Comparison of ENCODE assay signal across 8 cellular contexts in genomic region chr2:63488118-63488713, GRCh38.
DNase-seq lines count a peak whose midpoint lies in the region; ATAC-seq, FAIRE-seq and TF ChIP-seq lines count a peak whose summit lies in the region.

No MANE protein-coding gene starts in this region.

- no peak overlapping the region for H4K5ac ChIP-seq in H1 (ENCODE audit: insufficient read length, low read depth, low read length)

- H2BK15ac ChIP-seq in H1 (ENCODE audit: low read length), result no peak overlapping the region

- no peaks in the 10 kb centered on the region for H3K79me2 ChIP-seq in DOHH2 (ENCODE audit: control insufficient read depth, low read length)
- H3K79me2 ChIP-seq in H1 (ENCODE audit: control insufficient read depth in 1 of 2, insufficient read depth in 2 of 2, low read length in 2 of 2), result no peaks in the 10 kb centered on the region
- H3K79me2 ChIP-seq in osteoblast (ENCODE audit: insufficient read depth, low read length), result no peaks in the 10 kb centered on the region

- H3K23ac ChIP-seq in H1 (ENCODE audit: insufficient read length), result no peak overlapping the region

- H3K79me1 ChIP-seq in H1 (ENCODE audit: low read depth, low read length), result no peaks in the 10 kb centered on the region

- no peak for ATAC-seq in aorta (ENCODE audit: low FRiP score)

- CTCF ChIA-PET in H1 (lab: Charles Lee; ENCODE audit: partially characterized antibody), result interaction anchor here (0.6 to 4.1 kb wide), 19 partner anchors 8 to 447 kb away, joined by 3 to 26 read pairs (median 4); no protein-coding TSS in a partner anchor

- no peak for TF ChIP-seq EP300 in H1 (IDR thresholded peaks at IDR 0.05; ENCODE audit: borderline replicate concordance in 1 of 2, low read depth in 2 of 2, low read length in 2 of 2)

- no peak for FAIRE-seq in H1 (lab: Jason Lieb, UNC)

- intact Hi-C loops in aorta (cut with DNase I), result loop anchor here in 1 of 2 donors (5.0 kb wide), 1 partner anchor 701 kb away; no protein-coding TSS in a partner anchor

- 63% methylated on average over 2 of the region's 2 CpGs; no CpG with 5 or more reads in 1 of the 2 experiments for WGBS in H1 (ENCODE audit: extremely low coverage in 1 of 2, insufficient coverage in 1 of 2, insufficient read length in 1 of 2, insufficient replicate concordance in 2 of 2, low coverage in 1 of 2, low lambda C conversion rate in 2 of 2, missing lambda C conversion rate in 1 of 2), 2 experiments
- 60 to 62% methylated on average over 2 of the region's 2 CpGs for WGBS in aorta, 2 donors

- no peak overlapping the region for H3K9ac ChIP-seq in H1 (replicated peaks in 1 of 4; ENCODE audit: extremely low read depth in 1 of 4, low read depth in 3 of 4, low read length in 3 of 4)

- H3K14ac ChIP-seq in H1 (ENCODE audit: insufficient read length), result no peak overlapping the region

- H3K56ac ChIP-seq in H1 (replicated peaks; ENCODE audit: insufficient read length, low read depth, low read length), result no peak overlapping the region

- no peak overlapping the region for H3K27ac ChIP-seq in DOHH2 (ENCODE audit: low read depth, low read length)
- H3K27ac ChIP-seq in H1 (ENCODE audit: low read depth, low read length), result no peak overlapping the region
- H3K27ac ChIP-seq in osteoblast (ENCODE audit: low read depth, low read length), result no peak overlapping the region
- H3K27ac ChIP-seq in aorta (ENCODE audit: low read depth in 1 of 2, low read length in 2 of 2), result no peak overlapping the region

- H4K20me1 ChIP-seq in DOHH2 (ENCODE audit: control insufficient read depth, insufficient read depth, low read depth, low read length), result no peaks in the 10 kb centered on the region
- no peaks in the 10 kb centered on the region for H4K20me1 ChIP-seq in H1 (replicated peaks in 1 of 2; ENCODE audit: control insufficient read depth in 1 of 2, insufficient read depth in 2 of 2, low read length in 2 of 2)
- H4K20me1 ChIP-seq in osteoblast (ENCODE audit: insufficient read depth, low read length), result no peaks in the 10 kb centered on the region

- H4K91ac ChIP-seq in H1 (replicated peaks; ENCODE audit: insufficient read length, low read length), result no peak overlapping the region

- H3K27me3 ChIP-seq in DOHH2 (ENCODE audit: control insufficient read depth, low read length), result no peaks in the 10 kb centered on the region
- no peaks in the 10 kb centered on the region for H3K27me3 ChIP-seq in H1 (replicated peaks in 1 of 4; ENCODE audit: control insufficient read depth in 3 of 4, extremely low read depth in 1 of 4, insufficient read depth in 3 of 4, low read length in 3 of 4)
- no peaks in the 10 kb centered on the region for H3K27me3 ChIP-seq in osteoblast (ENCODE audit: insufficient read depth, low read length)
- H3K27me3 ChIP-seq in aorta (ENCODE audit: control insufficient read depth in 1 of 2, insufficient read depth in 2 of 2, low read length in 1 of 2), result no peaks in the 10 kb centered on the region

- no peak overlapping the region for H3K4ac ChIP-seq in H1 (replicated peaks; ENCODE audit: insufficient read length, low read depth, low read length)

- no peak for TF ChIP-seq POLR2A in H1 (IDR thresholded peaks at IDR 0.05; ENCODE audit: control extremely low read depth in 1 of 2, low read depth in 2 of 2, low read length in 2 of 2)

- no peak overlapping the region for H2BK12ac ChIP-seq in H1 (ENCODE audit: low read depth, low read length)

- H2AFZ ChIP-seq in H1 (ENCODE audit: low read length) (no peak overlapping the region), osteoblast (ENCODE audit: low read length) (no peak overlapping the region)

- H3K4me2 ChIP-seq in DOHH2 (ENCODE audit: low read length) (no peak overlapping the region), H1 (ENCODE audit: insufficient read depth in 1 of 2, low read depth in 2 of 2, low read length in 2 of 2) (no peak overlapping the region), osteoblast (ENCODE audit: insufficient read depth, low read length) (no peak overlapping the region)

- POLR2A ChIA-PET in H1 (lab: Charles Lee; ENCODE audit: partially characterized antibody), result interaction anchor here (1.3 kb wide), 1 partner anchor 101 kb away, joined by 4 read pairs; the partner anchor contains the start of gene MDH1

- no peak overlapping the region for H2BK20ac ChIP-seq in H1 (ENCODE audit: low read length)

- H3K36me3 ChIP-seq in DOHH2 (ENCODE audit: control insufficient read depth, low read length) (no peaks in the 10 kb centered on the region), H1 (ENCODE audit: control insufficient read depth in 2 of 4, insufficient read depth in 4 of 4, low read length in 3 of 4) (peaks cover 0 to 2% (median 0%) of the 10 kb centered on the region in 4 experiments; a peak in 1 of 8 replicates), osteoblast (ENCODE audit: insufficient read depth, low read length) (no peaks in the 10 kb centered on the region), aorta (ENCODE audit: control insufficient read depth in 1 of 2, insufficient read depth in 2 of 2, low read length in 1 of 2) (peaks cover 0 to 3% of the 10 kb centered on the region in 2 donors)

- DNase-seq in A172 (ENCODE audit: low spot score) (peak; percentile 44), NCI-H446 treated with DMSO at 0.1 percent for 48 hours (lab: John Stamatoyannopoulos, UW) (peak; percentile 5), H1 (ENCODE audit: low read depth in 1 of 2, low spot score in 2 of 2) (no peak), osteoblast (ENCODE audit: insufficient read length, low spot score, missing footprints) (no peak), aorta (no peak), GM19240 (ENCODE audit: insufficient read length, low spot score) (no peak), T-helper 1 cell (no peak)

- no peak overlapping the region for H4K8ac ChIP-seq in H1 (ENCODE audit: extremely low read depth, insufficient read depth, low read length)

- H3K4me1 ChIP-seq in DOHH2 (ENCODE audit: control insufficient read depth, low read length) (no peaks in the 10 kb centered on the region), H1 (replicated peaks in 1 of 4; ENCODE audit: control insufficient read depth in 3 of 4, insufficient read depth in 4 of 4, low read length in 3 of 4) (peaks cover 0 to 6% (median 0%) of the 10 kb centered on the region in 4 experiments; a peak in 1 of 7 replicates), osteoblast (ENCODE audit: insufficient read depth, low read length) (no peaks in the 10 kb centered on the region), aorta (ENCODE audit: control insufficient read depth in 1 of 2, insufficient read depth in 2 of 2, low read length in 2 of 2) (no peaks in the 10 kb centered on the region)

- H2BK120ac ChIP-seq in H1 (replicated peaks; ENCODE audit: low read depth, low read length), result no peak overlapping the region

- H3K9me2 ChIP-seq in DOHH2 (replicated peaks; ENCODE audit: control insufficient read depth, low read length), result no peaks in the 10 kb centered on the region; the same call in 1 of the 2 replicates

- H3K9me3 ChIP-seq in DOHH2 (ENCODE audit: control insufficient read depth, insufficient read depth, low read length) (no peaks in the 10 kb centered on the region), H1 (ENCODE audit: insufficient read depth in 2 of 2, low read depth in 1 of 2, low read length in 1 of 2) (no peaks in the 10 kb centered on the region), osteoblast (ENCODE audit: low read depth, low read length) (no peaks in the 10 kb centered on the region), aorta (ENCODE audit: control insufficient read depth, low read length) (no peaks in the 10 kb centered on the region)

- no peaks in the 10 kb centered on the region for H3K23me2 ChIP-seq in H1 (ENCODE audit: low read depth, low read length)

- peak; percentile 60 to 61 for TF ChIP-seq RAD21 in H1 (IDR thresholded peaks at IDR 0.05 in 1 of 2, conservative IDR thresholded peaks at IDR 0.05 in 1 of 2; ENCODE audit: low read depth in 2 of 2, low read length in 2 of 2)

- TF ChIP-seq CTCF in DOHH2 (IDR thresholded peaks at IDR 0.05; ENCODE audit: low read depth, low read length, poor library complexity, severe bottlenecking), result peak; percentile 64
- TF ChIP-seq CTCF in H1 (IDR thresholded peaks at IDR 0.05; ENCODE audit: control extremely low read depth in 1 of 3, insufficient read depth in 1 of 3, low read depth in 1 of 3, low read length in 3 of 3), result peak in 2 of 3 experiments; percentile 30 to 58; a peak in 2 of 4 replicates
- peak; percentile 86 for TF ChIP-seq CTCF in osteoblast (IDR thresholded peaks at IDR 0.05; ENCODE audit: extremely low read depth, low read depth, low read length)

- H3K18ac ChIP-seq in H1 (ENCODE audit: extremely low read depth, low read length), result no peak overlapping the region

- H2BK5ac ChIP-seq in H1 (ENCODE audit: low read depth, low read length), result no peak overlapping the region

- no peak overlapping the region for H2AK5ac ChIP-seq in H1 (ENCODE audit: low read depth, low read length)

- no peak overlapping the region for H3K4me3 ChIP-seq in DOHH2 (ENCODE audit: low read length)
- H3K4me3 ChIP-seq in H1 (ENCODE audit: extremely low read depth in 1 of 4, insufficient read depth in 2 of 4, low read depth in 3 of 4, low read length in 4 of 4), result no peak overlapping the region
- H3K4me3 ChIP-seq in osteoblast (ENCODE audit: insufficient read depth, low read length), result no peak overlapping the region
- H3K4me3 ChIP-seq in aorta (ENCODE audit: low read length in 2 of 2), result no peak overlapping the region

- no peaks in the 10 kb centered on the region for H3F3A ChIP-seq in DOHH2 (ENCODE audit: control insufficient read depth, insufficient read depth)

Comparison
In these comparisons a context has a peak if more than half of its experiments do, and no peak if none do; other contexts are left out.
1. DNase-seq: peak in A172 (single experiment) and NCI-H446 treated with DMSO at 0.1 percent for 48 hours (single experiment); none in H1 (0 of 2), osteoblast (single experiment), aorta (0 of 2), GM19240 (single experiment) and T-helper 1 cell (0 of 5).
2. Peak in every context shown above with its lines, with median percentiles within 50 percentile points of each other: CTCF ChIP-seq.